In the genomic region with DNA sequence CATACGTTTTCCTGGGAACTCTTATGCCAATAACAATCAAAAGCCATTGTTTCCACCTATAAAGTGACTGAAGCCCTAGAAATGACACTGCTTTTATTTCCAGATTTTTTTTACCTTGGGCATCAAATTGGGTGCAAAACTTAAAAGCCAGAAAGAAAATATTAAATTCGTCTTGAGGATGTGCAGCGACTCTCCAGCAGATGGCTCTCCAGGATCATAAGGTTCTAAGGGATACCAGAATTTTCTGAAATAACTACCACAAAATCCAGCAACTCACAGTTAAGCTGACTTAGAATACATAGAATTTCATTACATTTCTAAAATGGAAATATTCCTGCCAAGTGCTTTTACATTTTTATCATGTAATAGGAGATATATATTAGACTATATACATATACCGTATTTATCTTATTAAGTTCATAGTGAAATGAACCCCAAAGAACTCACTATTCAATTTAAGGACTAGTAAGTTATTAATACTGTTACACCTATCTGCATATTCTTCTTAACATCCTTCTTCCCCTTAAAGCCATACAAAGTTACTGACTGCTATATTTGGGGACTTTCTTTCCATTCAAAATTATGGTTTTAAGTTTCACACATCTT, we compare ENCODE assay signal across 8 cellular contexts. TPM values are rescaled to one million over a fixed set of nuclear protein-coding genes. Genes with fewer than 3 reads are reported as not detected.
DNase-seq lines count a peak whose midpoint lies in the region; ATAC-seq and TF ChIP-seq lines count a peak whose summit lies in the region.

No MANE protein-coding gene starts in this region.

- in situ Hi-C loops in GM23248 (cut with MboI), result no loop called here

- H3K9ac ChIP-seq in GM23248, result no peak overlapping the region

- no peaks in the 10 kb centered on the region for H3K4me1 ChIP-seq in CD4-positive, CD25-positive, alpha-beta regulatory T cell (ENCODE audit: control insufficient read depth, insufficient read depth, low read length, poor library complexity, severe bottlenecking)
- peaks cover 12% of the 10 kb centered on the region; the same call in 1 of the 2 replicates for H3K4me1 ChIP-seq in GM23248 (ENCODE audit: insufficient read depth)
- no peaks in the 10 kb centered on the region for H3K4me1 ChIP-seq in foreskin keratinocyte
- no peaks in the 10 kb centered on the region for H3K4me1 ChIP-seq in prostate gland (replicated peaks)

- H3K27me3 ChIP-seq in CD4-positive, CD25-positive, alpha-beta regulatory T cell (ENCODE audit: control insufficient read depth, insufficient read depth, low read length), result peaks cover 9% of the 10 kb centered on the region
- H3K27me3 ChIP-seq in GM23248 (replicated peaks; ENCODE audit: insufficient read depth) (peaks cover 25% of the 10 kb centered on the region), foreskin keratinocyte (peaks cover 19% of the 10 kb centered on the region), prostate gland (replicated peaks; ENCODE audit: insufficient read depth) (no peaks in the 10 kb centered on the region)

- no peak overlapping the region for H3K27ac ChIP-seq in CD4-positive, CD25-positive, alpha-beta regulatory T cell (ENCODE audit: insufficient read depth, low read length, poor library complexity, severe bottlenecking)
- H3K27ac ChIP-seq in GM23248 (no peak overlapping the region), foreskin keratinocyte (no peak overlapping the region), prostate gland (no peak overlapping the region)

- no peak overlapping the region for H3K4me3 Mint-ChIP-seq in CD4-positive, CD25-positive, alpha-beta regulatory T cell
- H3K4me3 Mint-ChIP-seq in activated CD4-positive, alpha-beta memory T cell treated with anti-CD3 and anti-CD28 coated beads for 36 hours, result no peak overlapping the region

- H3F3A ChIP-seq in GM23248 (ENCODE audit: insufficient read depth), result peaks cover 20% of the 10 kb centered on the region

- ATAC-seq in CD4-positive, CD25-positive, alpha-beta regulatory T cell (ENCODE audit: low read depth in 2 of 2), result no peak
- ATAC-seq in foreskin keratinocyte (peak; percentile 61), GM19463 (IDR thresholded peaks at IDR 0.05; ENCODE audit: unreplicated experiment) (no peak), GM18867 (IDR thresholded peaks at IDR 0.05; ENCODE audit: unreplicated experiment) (no peak)

- DNase-seq in CD4-positive, CD25-positive, alpha-beta regulatory T cell, result peak; percentile 3 to 68 (median 44)
- DNase-seq in GM23248, result peak; percentile 76
- peak; percentile 32 for DNase-seq in NCI-H345 treated with DMSO at 0.1 percent for 48 hours (lab: John Stamatoyannopoulos, UW; ENCODE audit: unreplicated experiment)
- peak; percentile 49 for DNase-seq in activated CD4-positive, alpha-beta memory T cell treated with anti-CD3 and anti-CD28 coated beads for 36 hours
- DNase-seq in foreskin keratinocyte, result peak in 1 of 2 donors; percentile 33
- DNase-seq in prostate gland (ENCODE audit: low spot score), result peak; percentile 26

- POLR2A ChIA-PET in activated CD4-positive, alpha-beta memory T cell treated with anti-CD3 and anti-CD28 coated beads for 36 hours (lab: Charles Lee), result no interaction called here

- CTCF ChIA-PET in activated CD4-positive, alpha-beta memory T cell treated with anti-CD3 and anti-CD28 coated beads for 36 hours (lab: Charles Lee), result interaction anchor here (0.6 to 5.0 kb wide), 5 partner anchors 44 to 288 kb away, joined by 3 to 51 read pairs (median 5); partner anchors contain the start of genes ARID4A, ARMH4 and TOMM20L

- H3K9me3 ChIP-seq in CD4-positive, CD25-positive, alpha-beta regulatory T cell (ENCODE audit: control insufficient read depth in 2 of 2, low read length in 2 of 2), result no peaks in the 10 kb centered on the region
- H3K9me3 ChIP-seq in GM23248 (ENCODE audit: low read depth) (no peaks in the 10 kb centered on the region), prostate gland (no peaks in the 10 kb centered on the region)

- H3K9me2 ChIP-seq in GM23248 (ENCODE audit: insufficient read depth), result no peaks in the 10 kb centered on the region

- H3K79me2 ChIP-seq in GM23248 (ENCODE audit: insufficient read depth), result no peaks in the 10 kb centered on the region

- H3K36me3 Mint-ChIP-seq in CD4-positive, CD25-positive, alpha-beta regulatory T cell, result no peaks in the 10 kb centered on the region
- H3K36me3 Mint-ChIP-seq in activated CD4-positive, alpha-beta memory T cell treated with anti-CD3 and anti-CD28 coated beads for 36 hours, result no peaks in the 10 kb centered on the region

- H4K20me1 ChIP-seq in GM23248 (ENCODE audit: insufficient read depth), result no peaks in the 10 kb centered on the region

- H3K4me3 ChIP-seq in CD4-positive, CD25-positive, alpha-beta regulatory T cell (ENCODE audit: low read depth, low read length), result no peak overlapping the region
- H3K4me3 ChIP-seq in GM23248, result no peak overlapping the region
- H3K4me3 ChIP-seq in prostate gland, result no peak overlapping the region

- H3K4me2 ChIP-seq in GM23248 (ENCODE audit: unreplicated experiment), result no peak overlapping the region

- no peaks in the 10 kb centered on the region for H3K36me3 ChIP-seq in CD4-positive, CD25-positive, alpha-beta regulatory T cell (ENCODE audit: control insufficient read depth, insufficient read depth, low read length)
- no peaks in the 10 kb centered on the region for H3K36me3 ChIP-seq in GM23248 (ENCODE audit: low read depth)
- no peaks in the 10 kb centered on the region for H3K36me3 ChIP-seq in prostate gland

- H3K4me1 Mint-ChIP-seq in CD4-positive, CD25-positive, alpha-beta regulatory T cell, result no peaks in the 10 kb centered on the region
- peaks cover 6% of the 10 kb centered on the region for H3K4me1 Mint-ChIP-seq in activated CD4-positive, alpha-beta memory T cell treated with anti-CD3 and anti-CD28 coated beads for 36 hours (ENCODE audit: low read depth)

- WGBS in GM23248 (ENCODE audit: low coverage in 1 of 2, low lambda C conversion rate in 2 of 2, missing lambda C conversion rate in 2 of 2), 2 experiments, result 13 to 14% methylated on average over 4 of the region's 4 CpGs
- WGBS in prostate gland, result 22% methylated on average over 4 of the region's 4 CpGs

- intact Hi-C loops in activated CD4-positive, alpha-beta memory T cell treated with anti-CD3 and anti-CD28 coated beads for 36 hours (cut with micrococcal nuclease), result loop anchor here (1.0 to 5.0 kb wide), 7 partner anchors 44 to 322 kb away; partner anchors contain the start of genes ARMH4, PSMA3 and TOMM20L
- intact Hi-C loops in prostate gland (cut with DNase I), result loop anchor here (2.0 kb wide), 1 partner anchor 59 kb away; no protein-coding TSS in a partner anchor

- peak; percentile 91 for TF ChIP-seq CTCF in foreskin keratinocyte (conservative IDR thresholded peaks at IDR 0.05)
- peak; percentile 56 to 75 (median 70) for TF ChIP-seq CTCF in prostate gland (IDR thresholded peaks at IDR 0.05)

- no peak overlapping the region for H2AFZ ChIP-seq in GM23248

- no peak for TF ChIP-seq POLR2A in prostate gland (IDR thresholded peaks at IDR 0.05)

- no peak overlapping the region for H3K27ac Mint-ChIP-seq in CD4-positive, CD25-positive, alpha-beta regulatory T cell
- H3K27ac Mint-ChIP-seq in activated CD4-positive, alpha-beta memory T cell treated with anti-CD3 and anti-CD28 coated beads for 36 hours, result no peak overlapping the region

- H3K27me3 Mint-ChIP-seq in CD4-positive, CD25-positive, alpha-beta regulatory T cell, result peaks cover 30% of the 10 kb centered on the region
- peaks cover 9% of the 10 kb centered on the region for H3K27me3 Mint-ChIP-seq in activated CD4-positive, alpha-beta memory T cell treated with anti-CD3 and anti-CD28 coated beads for 36 hours

- H3K9me3 Mint-ChIP-seq in CD4-positive, CD25-positive, alpha-beta regulatory T cell, result no peaks in the 10 kb centered on the region
- H3K9me3 Mint-ChIP-seq in activated CD4-positive, alpha-beta memory T cell treated with anti-CD3 and anti-CD28 coated beads for 36 hours, result no peaks in the 10 kb centered on the region

RNA-seq across cellular contexts. Expression of gene ARMH4, which starts 44.0 kb away (rescaled TPM):
- total RNA-seq in CD4-positive, CD25-positive, alpha-beta regulatory T cell, result 0.27 TPM
- polyA plus RNA-seq in CD4-positive, CD25-positive, alpha-beta regulatory T cell, result 1 to 10 TPM in 1 of 4 donors, under 1 TPM in 2, not detected in 1; 0.66 to 1.0 (median 0.91) TPM
- total RNA-seq in GM23248 (2014; rRNA removed; shearing (Covaris generic)), result 2.9 and 3.3 TPM in 2 replicates
- polyA plus RNA-seq in GM23248 (2016; fragmentation: Nextera tagmentation; extraction: Ambion mirVana) (6.5 and 8.7 TPM in 2 replicates), foreskin keratinocyte (0.70 and 0.88 TPM in 2 replicates)
- under 1 TPM in 1 of 2 experiments, not detected in 1; 0.29 TPM for total RNA-seq in activated CD4-positive, alpha-beta memory T cell treated with anti-CD3 and anti-CD28 coated beads for 36 hours
- total RNA-seq in foreskin keratinocyte (1.1 TPM in 2 replicates), prostate gland (10 to 100 TPM in 1 of 2 donors, 1 to 10 TPM in 1; 2.4 to 45.1 TPM)
